ENCODE assay signal across 22 cellular contexts in genomic region chr5:174523311-174524159, GRCh38.
DNase-seq lines count a peak whose midpoint lies in the region; ATAC-seq and TF ChIP-seq lines count a peak whose summit lies in the region.
"Had no signal": no experiment of that assay in that cellular context is flagged by ENCODE, and none has a peak within 500 bp of the region (broad histone marks: within the 10 kb centered on the region; RNA-seq: fewer than 3 reads in every experiment).

No MANE protein-coding gene starts in this region.

- no peaks in the 10 kb centered on the region for H3F3A ChIP-seq in GM23338 (replicated peaks; ENCODE audit: low read depth)

- no peak overlapping the region for H4K12ac ChIP-seq in trophoblast cell (ENCODE audit: low read depth, low read length)

- no peaks in the 10 kb centered on the region; the same call in 2 of the 3 replicates for H3K9me3 Mint-ChIP-seq in GM23338
- H3K9me3 Mint-ChIP-seq: activated naive CD4-positive, alpha-beta T cell treated with anti-CD3 and anti-CD28 coated beads, Interleukin-2, amount 50 U/mL, for 24 hours; brain; T-helper 1 cell treated with Interleukin-12 subunit alpha and Interleukin-12 subunit beta and Interleukin-4 antibody, amounts not matched to agents 30 μg/mL and 1 μg/mL, for 36 hours had no signal

- no peak overlapping the region for H2AK5ac ChIP-seq in trophoblast cell (ENCODE audit: low read length)

- H4K8ac ChIP-seq in trophoblast cell (ENCODE audit: low read depth, low read length), result no peak overlapping the region

- H2AFZ ChIP-seq in GM23338 (no peak overlapping the region), trophoblast cell (ENCODE audit: insufficient read depth, low read length, poor library complexity) (no peak overlapping the region), osteoblast (ENCODE audit: low read length) (no peak overlapping the region)

- H3K27ac ChIP-seq in GM23338 (ENCODE audit: low read depth), result no peak overlapping the region
- H3K27ac ChIP-seq in RWPE2 (ENCODE audit: poor library complexity, severe bottlenecking), result no peak overlapping the region
- H3K27ac ChIP-seq in trophoblast cell (ENCODE audit: low read depth, low read length), result no peak overlapping the region
- no peak overlapping the region for H3K27ac ChIP-seq in osteoblast (ENCODE audit: low read depth, low read length)
- H3K27ac ChIP-seq: gastroesophageal sphincter, vagina, WERI-Rb-1 had no signal

- no peaks in the 10 kb centered on the region for H3K9me3 ChIP-seq in RWPE2 (ENCODE audit: severe bottlenecking)
- H3K9me3 ChIP-seq in trophoblast cell (ENCODE audit: insufficient read depth, low read depth, low read length), result no peaks in the 10 kb centered on the region
- H3K9me3 ChIP-seq in osteoblast (ENCODE audit: low read depth, low read length), result no peaks in the 10 kb centered on the region
- H3K9me3 ChIP-seq: gastroesophageal sphincter, mucosa of descending colon, vagina had no signal

- peak overlapping the region; percentile 16 for H4K91ac ChIP-seq in trophoblast cell (ENCODE audit: low read depth, low read length)

- no peak overlapping the region for H3K23ac ChIP-seq in trophoblast cell (ENCODE audit: low read length)

- H3K36me3 Mint-ChIP-seq in GM23338 (ENCODE audit: low read depth), result no peaks in the 10 kb centered on the region
- H3K36me3 Mint-ChIP-seq: activated naive CD4-positive, alpha-beta T cell treated with anti-CD3 and anti-CD28 coated beads, Interleukin-2, amount 50 U/mL, for 24 hours; brain had no signal

- H3K27me3 Mint-ChIP-seq in GM23338 (ENCODE audit: insufficient read depth, low read depth, poor library complexity), result peaks cover 14% of the 10 kb centered on the region

- H3K27me3 ChIP-seq in GM23338 (ENCODE audit: insufficient read depth) (no peaks in the 10 kb centered on the region; the same call in 1 of the 2 replicates), RWPE2 (ENCODE audit: insufficient read depth, poor library complexity, severe bottlenecking) (no peaks in the 10 kb centered on the region), trophoblast cell (ENCODE audit: insufficient read depth, low read length) (no peaks in the 10 kb centered on the region), osteoblast (ENCODE audit: insufficient read depth, low read length) (no peaks in the 10 kb centered on the region)
- H3K27me3 ChIP-seq: vagina had no signal

- H3K4me3 ChIP-seq in GM23338 (no peak overlapping the region), RWPE2 (ENCODE audit: severe bottlenecking) (no peak overlapping the region), fibroblast of mammary gland (ENCODE audit: control insufficient read depth, low read depth, low read length) (no peak overlapping the region), trophoblast cell (ENCODE audit: low read depth, low read length) (no peak overlapping the region), osteoblast (ENCODE audit: insufficient read depth, low read length) (no peak overlapping the region)
- H3K4me3 ChIP-seq: gastroesophageal sphincter, mucosa of descending colon, vagina had no signal

- H3K18ac ChIP-seq in trophoblast cell (ENCODE audit: low read length), result no peak overlapping the region

- H3K36me3 ChIP-seq in GM23338 (ENCODE audit: insufficient read depth), result no peaks in the 10 kb centered on the region
- no peaks in the 10 kb centered on the region for H3K36me3 ChIP-seq in RWPE2 (ENCODE audit: low read depth)
- H3K36me3 ChIP-seq in trophoblast cell (ENCODE audit: control insufficient read depth in 1 of 2, insufficient read depth in 2 of 2, low read length in 2 of 2), result no peaks in the 10 kb centered on the region
- no peaks in the 10 kb centered on the region for H3K36me3 ChIP-seq in osteoblast (ENCODE audit: insufficient read depth, low read length)
- H3K36me3 ChIP-seq: gastroesophageal sphincter, vagina, WERI-Rb-1 had no signal

- H4K20me1 ChIP-seq in GM23338 (replicated peaks; ENCODE audit: insufficient read depth) (no peaks in the 10 kb centered on the region), osteoblast (ENCODE audit: insufficient read depth, low read length) (no peaks in the 10 kb centered on the region)

- H3K9ac ChIP-seq in trophoblast cell (ENCODE audit: low read length), result no peak overlapping the region

- DNase-seq in GM23338 (ENCODE audit: low spot score) (no peak), RWPE2 (ENCODE audit: low spot score) (no peak), fibroblast of mammary gland (ENCODE audit: low read depth) (no peak), trophoblast cell (no peak), nucleus accumbens (lab: John Stamatoyannopoulos, UW) (no peak), osteoblast (ENCODE audit: insufficient read length, low spot score, missing footprints) (no peak), GM19240 (ENCODE audit: insufficient read length, low spot score) (no peak)
- DNase-seq in activated effector memory CD4-positive, alpha-beta T cell treated with anti-CD3 and anti-CD28 coated beads, Interleukin-2, amount 50 U/mL, for 16 hours, result no peak
- DNase-seq: activated T-cell treated with anti-CD3 and anti-CD28 coated beads, Interleukin-2, amount 50 U/mL, for 48 hours; Calu3; cortex of kidney; mucosa of descending colon; NCI-H1436; stimulated activated CD4-positive, alpha-beta T cell treated with anti-CD3 and anti-CD28 coated beads, Interleukin-2, amount 100 ng/mL, for 48 hours; WERI-Rb-1 had no signal

- peak overlapping the region; percentile 8 for H2BK120ac ChIP-seq in trophoblast cell (ENCODE audit: insufficient read depth, low read length, poor library complexity)

- peaks cover 28% of the 10 kb centered on the region for H3K79me1 ChIP-seq in trophoblast cell (ENCODE audit: low read length)

- H3K79me2 ChIP-seq in GM23338 (replicated peaks; ENCODE audit: insufficient read depth) (no peaks in the 10 kb centered on the region), trophoblast cell (ENCODE audit: control insufficient read depth, insufficient read depth, low read length, poor library complexity) (no peaks in the 10 kb centered on the region), osteoblast (ENCODE audit: insufficient read depth, low read length) (no peaks in the 10 kb centered on the region)

- H2BK5ac ChIP-seq in trophoblast cell (ENCODE audit: low read depth, low read length, poor library complexity), result no peak overlapping the region

- no peak overlapping the region for H3K4me3 Mint-ChIP-seq in GM23338
- H3K4me3 Mint-ChIP-seq: activated naive CD4-positive, alpha-beta T cell treated with anti-CD3 and anti-CD28 coated beads, Interleukin-2, amount 50 U/mL, for 24 hours; brain; T-helper 1 cell treated with Interleukin-12 subunit alpha and Interleukin-12 subunit beta and Interleukin-4 antibody, amounts not matched to agents 30 μg/mL and 1 μg/mL, for 36 hours had no signal

- no CpG with 5 or more reads among the region's 7 CpGs for WGBS in trophoblast cell (ENCODE audit: extremely low coverage, insufficient coverage, insufficient read length)

- no peak overlapping the region for H2BK12ac ChIP-seq in trophoblast cell (ENCODE audit: low read length)

- H3K27ac Mint-ChIP-seq in GM23338, result no peak overlapping the region
- H3K27ac Mint-ChIP-seq: activated naive CD4-positive, alpha-beta T cell treated with anti-CD3 and anti-CD28 coated beads, Interleukin-2, amount 50 U/mL, for 24 hours; brain; T-helper 1 cell treated with Interleukin-12 subunit alpha and Interleukin-12 subunit beta and Interleukin-4 antibody, amounts not matched to agents 30 μg/mL and 1 μg/mL, for 36 hours had no signal

- no peak overlapping the region for H3K4ac ChIP-seq in trophoblast cell (ENCODE audit: low read depth, low read length)

- no peaks in the 10 kb centered on the region for H3K9me2 ChIP-seq in GM23338 (ENCODE audit: insufficient read depth)

- TF ChIP-seq CTCF in GM23338 (conservative IDR thresholded peaks at IDR 0.05; ENCODE audit: low read depth in 2 of 2) (peak; percentile 36 to 38; a peak in 3 of 4 replicates), RWPE2 (IDR thresholded peaks at IDR 0.05; ENCODE audit: poor library complexity, severe bottlenecking) (peak; percentile 47), fibroblast of mammary gland (conservative IDR thresholded peaks at IDR 0.05; ENCODE audit: control insufficient read depth, insufficient read depth, low read depth, low read length) (peak; percentile 10), osteoblast (IDR thresholded peaks at IDR 0.05; ENCODE audit: extremely low read depth, low read depth, low read length) (no peak)

- peak overlapping the region; percentile 21 for H3K14ac ChIP-seq in trophoblast cell (ENCODE audit: low read length)

- peaks cover 9% of the 10 kb centered on the region; the same call in 1 of the 2 replicates for H3K4me1 ChIP-seq in GM23338 (ENCODE audit: insufficient read depth)
- H3K4me1 ChIP-seq in RWPE2 (ENCODE audit: insufficient read depth, poor library complexity, severe bottlenecking), result no peaks in the 10 kb centered on the region
- peaks cover 9 to 15% of the 10 kb centered on the region in 2 experiments for H3K4me1 ChIP-seq in trophoblast cell (ENCODE audit: control insufficient read depth in 1 of 2, insufficient read depth in 2 of 2, low read length in 2 of 2)
- no peaks in the 10 kb centered on the region for H3K4me1 ChIP-seq in osteoblast (ENCODE audit: insufficient read depth, low read length)
- H3K4me1 ChIP-seq: gastroesophageal sphincter, vagina had no signal

- ATAC-seq in GM23338, result no peak
- 0 out of 3 replicates have a peak, but pooled peaks have one; percentile 35 for ATAC-seq in RWPE2 (ENCODE audit: low read depth)
- ATAC-seq: gastroesophageal sphincter, left lobe of liver, mucosa of descending colon, Right ventricle myocardium inferior had no signal

- peaks cover 15% of the 10 kb centered on the region for H3K4me1 Mint-ChIP-seq in GM23338
- H3K4me1 Mint-ChIP-seq: activated naive CD4-positive, alpha-beta T cell treated with anti-CD3 and anti-CD28 coated beads, Interleukin-2, amount 50 U/mL, for 24 hours had no signal

- H3K4me2 ChIP-seq in GM23338, result no peak overlapping the region
- H3K4me2 ChIP-seq in trophoblast cell (ENCODE audit: low read length), result no peak overlapping the region
- no peak overlapping the region for H3K4me2 ChIP-seq in osteoblast (ENCODE audit: insufficient read depth, low read length)

TF ChIP-seq in GM23338, 12 proteins besides CTCF, POLR2A, EP300 and RAD21 (continues in another document):
- no peak for TF ChIP-seq JUNB (IDR thresholded peaks at IDR 0.05; ENCODE audit: unreplicated experiment)
